In the genomic region with DNA sequence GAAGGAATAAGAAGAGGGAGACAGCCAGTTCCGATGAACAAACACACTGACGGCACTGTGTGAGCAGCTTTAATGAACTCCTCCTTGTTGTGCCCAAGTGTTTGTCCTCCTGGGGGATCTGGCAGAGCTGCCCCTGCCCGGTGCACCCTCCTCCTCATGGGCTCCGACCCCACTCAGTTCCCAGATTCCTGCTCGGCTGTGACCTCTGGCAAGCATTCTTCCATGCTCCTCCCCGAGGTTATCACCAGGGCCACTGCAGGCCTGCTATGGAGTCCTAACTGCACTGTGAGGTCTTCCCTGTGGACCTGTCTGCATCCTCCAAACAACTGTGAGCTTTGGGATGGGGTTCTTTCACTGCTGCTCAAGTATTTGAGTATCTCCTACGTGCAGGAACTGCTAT, we compare ENCODE assay signal across 14 cellular contexts.
DNase-seq lines count a peak whose midpoint lies in the region; ATAC-seq, FAIRE-seq and TF ChIP-seq lines count a peak whose summit lies in the region.
"Had no signal": no experiment of that assay in that cellular context is flagged by ENCODE, and none has a peak within 500 bp of the region (broad histone marks: within the 10 kb centered on the region; RNA-seq: fewer than 3 reads in every experiment).

No MANE protein-coding gene starts in this region.

- H3K27ac Mint-ChIP-seq in CD4-positive, alpha-beta memory T cell: no peak overlapping the region
- H3K27ac Mint-ChIP-seq: activated CD4-positive, alpha-beta T cell treated with anti-CD3 and anti-CD28 coated beads, Interleukin-2, amount 10 ng/mL, durations not matched to agents 7 days and 5 days had no signal

- no peak overlapping the region for H3K27ac ChIP-seq in GM23248
- H3K27ac ChIP-seq in caudate nucleus (ENCODE audit: low read depth, low read length): peak overlapping the region; percentile 1
- H3K27ac ChIP-seq in gastrocnemius medialis: peak overlapping the region in 3 of 4 donors; percentile 11 to 61 (median 22)
- no peak overlapping the region for H3K27ac ChIP-seq in CD4-positive, alpha-beta memory T cell (ENCODE audit: low read depth, low read length)
- H3K27ac ChIP-seq: Peyer's patch had no signal

- no peaks in the 10 kb centered on the region for H3K9me2 ChIP-seq in GM23248 (ENCODE audit: insufficient read depth)

- no peak overlapping the region for H3K9ac ChIP-seq in GM23248

- DNase-seq in GM23248: no peak
- peak in 6 of 61 donors; percentile 4 to 20 (median 10) for DNase-seq in caudate nucleus (lab: John Stamatoyannopoulos, UW)
- no peak for DNase-seq in left lobe of liver (ENCODE audit: low spot score)
- no peak for DNase-seq in gastrocnemius medialis
- no peak for DNase-seq in CD1c-positive myeloid dendritic cell (ENCODE audit: extremely low spot score)
- DNase-seq in CD4-positive, alpha-beta memory T cell: no peak
- no peak for DNase-seq in GM19239 (ENCODE audit: insufficient read length, low spot score)
- DNase-seq: activated CD4-positive, alpha-beta T cell treated with anti-CD3 and anti-CD28 coated beads, Interleukin-2, amount 10 ng/mL, durations not matched to agents 7 days and 5 days; activated naive CD4-positive, alpha-beta T cell treated with Interleukin-2 at 50 U/mL for 16 hours; activated T-cell treated with anti-CD3 and anti-CD28 coated beads for 4 hours; dorsolateral prefrontal cortex; NCI-H526 treated with DMSO at 0.1 percent for 48 hours had no signal

- H3K4me3 ChIP-seq in GM23248 (no peak overlapping the region), gastrocnemius medialis (no peak overlapping the region)
- H3K4me3 ChIP-seq in CD4-positive, alpha-beta memory T cell (ENCODE audit: low read length in 2 of 2): no peak overlapping the region
- H3K4me3 ChIP-seq: dorsolateral prefrontal cortex, Peyer's patch had no signal

- no peaks in the 10 kb centered on the region for H3K79me2 ChIP-seq in GM23248 (ENCODE audit: insufficient read depth)

- in situ Hi-C loops in GM23248 (cut with MboI) (no loop called here), gastrocnemius medialis (cut with MboI; ENCODE audit: low sequenced_read_pairs in 4 of 4) (no loop called here)

- no peak for TF ChIP-seq CTCF in gastrocnemius medialis (IDR thresholded peaks at IDR 0.05 in 4 of 5, conservative IDR thresholded peaks at IDR 0.05 in 1 of 5)

- intact Hi-C loops in gastrocnemius medialis (cut with DNase I; ENCODE audit: low total_unique reads): loop anchor here (10.0 kb wide), 1 partner anchor 176 kb away; no protein-coding TSS in a partner anchor
- intact Hi-C loops in CD4-positive, alpha-beta memory T cell (cut with micrococcal nuclease): no loop called here

- peaks cover 0 to 3% (median 0%) of the 10 kb centered on the region in 4 donors for H3K4me1 Mint-ChIP-seq in CD4-positive, alpha-beta memory T cell
- H3K4me1 Mint-ChIP-seq: activated CD4-positive, alpha-beta T cell treated with anti-CD3 and anti-CD28 coated beads, Interleukin-2, amount 10 ng/mL, durations not matched to agents 7 days and 5 days had no signal

- no peak overlapping the region for H3K4me2 ChIP-seq in GM23248 (ENCODE audit: unreplicated experiment)

- no peaks in the 10 kb centered on the region for H3K9me3 Mint-ChIP-seq in CD4-positive, alpha-beta memory T cell
- H3K9me3 Mint-ChIP-seq: activated CD4-positive, alpha-beta T cell treated with anti-CD3 and anti-CD28 coated beads, Interleukin-2, amount 10 ng/mL, durations not matched to agents 7 days and 5 days had no signal

- H3K36me3 ChIP-seq in GM23248 (ENCODE audit: low read depth) (no peaks in the 10 kb centered on the region), gastrocnemius medialis (no peaks in the 10 kb centered on the region)
- no peaks in the 10 kb centered on the region for H3K36me3 ChIP-seq in CD4-positive, alpha-beta memory T cell (ENCODE audit: insufficient read depth, low read length)
- H3K36me3 ChIP-seq: Peyer's patch had no signal

- 47 to 50% methylated on average over 7 of the region's 7 CpGs for WGBS in GM23248 (ENCODE audit: low coverage in 1 of 2, low lambda C conversion rate in 2 of 2, missing lambda C conversion rate in 2 of 2), 2 experiments

- no peak overlapping the region for H3K4me3 Mint-ChIP-seq in CD4-positive, alpha-beta memory T cell
- H3K4me3 Mint-ChIP-seq: activated CD4-positive, alpha-beta T cell treated with anti-CD3 and anti-CD28 coated beads, Interleukin-2, amount 10 ng/mL, durations not matched to agents 7 days and 5 days had no signal

- H3K36me3 Mint-ChIP-seq in CD4-positive, alpha-beta memory T cell: peaks cover 10 to 27% of the 10 kb centered on the region in 2 donors

- H3K27me3 Mint-ChIP-seq in CD4-positive, alpha-beta memory T cell: no peaks in the 10 kb centered on the region
- H3K27me3 Mint-ChIP-seq: activated CD4-positive, alpha-beta T cell treated with anti-CD3 and anti-CD28 coated beads, Interleukin-2, amount 10 ng/mL, durations not matched to agents 7 days and 5 days had no signal

- POLR2A ChIA-PET in CD4-positive, alpha-beta memory T cell (lab: Charles Lee; ENCODE audit: partially characterized antibody): interaction anchor here (0.6 kb wide), 2 partner anchors 25 to 89 kb away, joined by 3 read pairs; no protein-coding TSS in a partner anchor

- CTCF ChIA-PET in CD4-positive, alpha-beta memory T cell (lab: Charles Lee; ENCODE audit: partially characterized antibody): no interaction called here

- ATAC-seq in left lobe of liver (peak; percentile 43), gastrocnemius medialis (no peak), HG03457 (IDR thresholded peaks at IDR 0.05; ENCODE audit: unreplicated experiment) (no peak)

- H3F3A ChIP-seq in GM23248 (ENCODE audit: insufficient read depth): peaks cover 26% of the 10 kb centered on the region

- H3K4me1 ChIP-seq in GM23248 (ENCODE audit: insufficient read depth) (peaks cover 28% of the 10 kb centered on the region), gastrocnemius medialis (peaks cover 7 to 36% of the 10 kb centered on the region in 2 donors)
- H3K4me1 ChIP-seq in CD4-positive, alpha-beta memory T cell (ENCODE audit: insufficient read depth, low read length): no peaks in the 10 kb centered on the region
- H3K4me1 ChIP-seq: Peyer's patch had no signal

- FAIRE-seq in GM19239 (lab: Jason Lieb, UNC): no peak

- peak overlapping the region; percentile 34; the same call in 1 of the 2 replicates for H2AFZ ChIP-seq in GM23248

- H3K27me3 ChIP-seq in GM23248 (replicated peaks; ENCODE audit: insufficient read depth): no peaks in the 10 kb centered on the region
- no peaks in the 10 kb centered on the region for H3K27me3 ChIP-seq in gastrocnemius medialis
- no peaks in the 10 kb centered on the region for H3K27me3 ChIP-seq in CD4-positive, alpha-beta memory T cell (ENCODE audit: insufficient read depth, low read length)
- H3K27me3 ChIP-seq: dorsolateral prefrontal cortex, Peyer's patch had no signal

- H3K9me3 ChIP-seq in GM23248 (ENCODE audit: low read depth): no peaks in the 10 kb centered on the region
- no peaks in the 10 kb centered on the region for H3K9me3 ChIP-seq in gastrocnemius medialis
- H3K9me3 ChIP-seq in CD4-positive, alpha-beta memory T cell (ENCODE audit: control insufficient read depth in 1 of 2, low read length in 2 of 2): no peaks in the 10 kb centered on the region
- H3K9me3 ChIP-seq: Peyer's patch had no signal

- H4K20me1 ChIP-seq in GM23248 (ENCODE audit: insufficient read depth): no peaks in the 10 kb centered on the region

- no peak for TF ChIP-seq POLR2A in gastrocnemius medialis (IDR thresholded peaks at IDR 0.05)

Comparison
In these comparisons a context has a peak if more than half of its experiments do, and no peak if none do; other contexts are left out.
1. H3K27ac ChIP-seq: peak in caudate nucleus (single experiment) and gastrocnemius medialis (3 of 4); none in GM23248 (single experiment) and CD4-positive, alpha-beta memory T cell (single experiment).